Comparison of ENCODE assay signal across 8 cellular contexts in the genomic region with DNA sequence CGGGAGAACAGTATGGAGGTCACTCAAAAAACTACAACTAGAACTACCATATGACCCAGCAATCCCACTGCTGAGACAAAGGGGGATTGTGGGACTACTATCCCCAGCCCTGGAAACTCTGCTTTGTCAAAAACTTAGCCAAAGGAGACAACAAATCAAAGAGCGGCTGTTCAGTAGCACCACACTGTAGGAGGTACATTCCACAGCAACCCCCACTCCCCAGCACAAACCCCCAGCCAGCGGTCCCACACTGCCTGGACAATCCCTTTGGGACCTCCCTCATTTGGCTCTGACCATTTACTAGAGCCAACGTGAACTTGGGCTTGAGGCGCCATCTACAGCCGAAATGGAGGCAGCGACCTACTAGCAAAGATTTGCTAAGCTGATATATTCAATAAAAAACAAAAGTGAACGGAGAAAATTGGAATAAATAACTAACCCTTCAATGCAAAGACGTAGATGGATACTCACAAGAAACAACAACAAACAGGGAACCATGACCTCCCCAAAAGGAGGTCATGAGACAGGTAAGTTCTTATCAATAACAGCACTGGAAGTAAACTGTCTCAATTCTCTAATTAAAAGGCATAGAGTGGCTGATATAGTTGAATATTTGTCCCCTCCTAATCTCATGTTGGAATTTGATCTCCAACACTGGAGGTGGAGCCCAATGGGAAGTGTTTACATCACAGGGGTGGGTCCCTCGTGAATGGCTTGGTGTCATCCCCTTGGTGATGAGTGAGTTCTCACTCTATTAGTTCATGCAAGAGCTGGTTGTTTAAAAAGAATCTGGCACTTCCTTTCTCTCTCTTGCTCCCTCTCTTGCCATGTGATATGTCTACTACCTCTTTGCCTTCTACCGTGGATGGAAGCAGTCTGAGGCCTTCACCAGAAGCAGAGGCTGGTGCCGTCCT.
DNase-seq lines count a peak whose midpoint lies in the region; ATAC-seq and TF ChIP-seq lines count a peak whose summit lies in the region.

No MANE protein-coding gene starts in this region.

- intact Hi-C loops in right cardiac atrium (cut with DNase I), result no loop called here

- ATAC-seq in right cardiac atrium, result no peak
- ATAC-seq in HG03439 (IDR thresholded peaks at IDR 0.05; ENCODE audit: unreplicated experiment), result no peak
- ATAC-seq in GM18909 (IDR thresholded peaks at IDR 0.05; ENCODE audit: poor library complexity, unreplicated experiment), result no peak

- no peak overlapping the region for H3K27ac ChIP-seq in right cardiac atrium (ENCODE audit: low read length)

- H3K4me1 ChIP-seq in right cardiac atrium (ENCODE audit: control insufficient read depth, insufficient read depth, low read length), result peaks cover 1% of the 10 kb centered on the region

- DNase-seq in Ammon's horn (ENCODE audit: low spot score) (peak; percentile 57), NCI-H1105 (lab: John Stamatoyannopoulos, UW) (peak; percentile 19), UCSD-AML1 (lab: John Stamatoyannopoulos, UW; ENCODE audit: unreplicated experiment) (peak; percentile 37), right cardiac atrium (peak in 2 of 3 donors; percentile 27 to 62), smooth muscle cell of the brain vasculature (ENCODE audit: low read depth, low spot score) (peak; percentile 72)

- peak; percentile 68 for TF ChIP-seq CTCF in GM12874 (IDR thresholded peaks at IDR 0.05; ENCODE audit: insufficient read depth, low read depth, low read length)

- 19% methylated on average over 12 of the region's 12 CpGs for WGBS in right cardiac atrium

- H3K27me3 ChIP-seq in right cardiac atrium (ENCODE audit: control insufficient read depth, insufficient read depth), result no peaks in the 10 kb centered on the region

- H3K9me3 ChIP-seq in right cardiac atrium (ENCODE audit: control insufficient read depth, low read length), result no peaks in the 10 kb centered on the region

- H3K4me3 ChIP-seq in right cardiac atrium (ENCODE audit: low read length), result no peak overlapping the region

Comparison
In these comparisons a context has a peak if more than half of its experiments do, and no peak if none do; other contexts are left out.
1. DNase-seq: peak in every context shown above with its lines; median percentile 72 in smooth muscle cell of the brain vasculature; 57 in Ammon's horn; 44 in right cardiac atrium; 37 in UCSD-AML1; 19 in NCI-H1105.